Comparison of ENCODE assay signal across 20 cellular contexts in genomic region chr2:127421116-127421800, GRCh38. TPM values are rescaled to one million over a fixed set of nuclear protein-coding genes. Genes with fewer than 3 reads are reported as not detected.
DNase-seq lines count a peak whose midpoint lies in the region; ATAC-seq and TF ChIP-seq lines count a peak whose summit lies in the region.
"Had no signal": no experiment of that assay in that cellular context is flagged by ENCODE, and none has a peak within 500 bp of the region (broad histone marks: within the 10 kb centered on the region; RNA-seq: fewer than 3 reads in every experiment).

No MANE protein-coding gene starts in this region.

- no peaks in the 10 kb centered on the region for H3K9me3 Mint-ChIP-seq in natural killer cell treated with Interleukin-12 subunit alpha and Interleukin-12 subunit beta and Interleukin-15 and Interleukin-18, amount 100 ng/mL, for 72 hours
- H3K9me3 Mint-ChIP-seq in natural killer cell (no peaks in the 10 kb centered on the region), nephron progenitor cell (no peaks in the 10 kb centered on the region)
- H3K9me3 Mint-ChIP-seq: CD4-positive, alpha-beta memory T cell had no signal

- no peak overlapping the region for H3K27ac Mint-ChIP-seq in natural killer cell treated with Interleukin-12 subunit alpha and Interleukin-12 subunit beta and Interleukin-15 and Interleukin-18, amount 100 ng/mL, for 72 hours
- H3K27ac Mint-ChIP-seq in natural killer cell (no peak overlapping the region), nephron progenitor cell (no peak overlapping the region)
- H3K27ac Mint-ChIP-seq: CD4-positive, alpha-beta memory T cell had no signal

- H3K4me3 Mint-ChIP-seq in natural killer cell treated with Interleukin-12 subunit alpha and Interleukin-12 subunit beta and Interleukin-15 and Interleukin-18, amount 100 ng/mL, for 72 hours = no peak overlapping the region
- H3K4me3 Mint-ChIP-seq in natural killer cell (no peak overlapping the region), nephron progenitor cell (peak overlapping the region; percentile 42)

- CTCF ChIA-PET in RWPE1 (lab: Yijun Ruan, JAX) = no interaction called here

- POLR2A ChIA-PET in RWPE1 (lab: Yijun Ruan, JAX; ENCODE audit: low non-redundant PET) = no interaction called here

- no peak for ATAC-seq in natural killer cell treated with Interleukin-12 subunit alpha and Interleukin-12 subunit beta and Interleukin-15 and Interleukin-18, amount 100 ng/mL, for 72 hours
- no peak for ATAC-seq in natural killer cell
- no peak for ATAC-seq in HG03139 (IDR thresholded peaks at IDR 0.05; ENCODE audit: unreplicated experiment)
- ATAC-seq: Panc1 had no signal

- no peak for TF ChIP-seq CTCF in natural killer cell (IDR thresholded peaks at IDR 0.05)
- TF ChIP-seq CTCF in RWPE1 (conservative IDR thresholded peaks at IDR 0.05; ENCODE audit: low read depth) = no peak
- TF ChIP-seq CTCF in nephron progenitor cell (IDR thresholded peaks at IDR 0.05) = no peak

- peaks cover 11 to 17% of the 10 kb centered on the region in 2 donors for H3K4me1 Mint-ChIP-seq in natural killer cell treated with Interleukin-12 subunit alpha and Interleukin-12 subunit beta and Interleukin-15 and Interleukin-18, amount 100 ng/mL, for 72 hours (ENCODE audit: low read depth in 2 of 2)
- H3K4me1 Mint-ChIP-seq in natural killer cell (peaks cover 11 to 13% of the 10 kb centered on the region in 2 donors), nephron progenitor cell (peaks cover 22% of the 10 kb centered on the region)

- H3K36me3 Mint-ChIP-seq in natural killer cell treated with Interleukin-12 subunit alpha and Interleukin-12 subunit beta and Interleukin-15 and Interleukin-18, amount 100 ng/mL, for 72 hours = no peaks in the 10 kb centered on the region
- H3K36me3 Mint-ChIP-seq in natural killer cell (no peaks in the 10 kb centered on the region), nephron progenitor cell (ENCODE audit: low read depth) (no peaks in the 10 kb centered on the region)
- H3K36me3 Mint-ChIP-seq: CD4-positive, alpha-beta memory T cell had no signal

- peak overlapping the region; percentile 69 for H3K27ac ChIP-seq in RWPE1

- intact Hi-C loops in natural killer cell (cut with micrococcal nuclease) = no loop called here

- peaks cover 28 to 51% of the 10 kb centered on the region in 2 donors for H3K27me3 Mint-ChIP-seq in natural killer cell treated with Interleukin-12 subunit alpha and Interleukin-12 subunit beta and Interleukin-15 and Interleukin-18, amount 100 ng/mL, for 72 hours
- H3K27me3 Mint-ChIP-seq in natural killer cell (ENCODE audit: low read depth in 2 of 2) (peaks cover 35 to 63% of the 10 kb centered on the region in 2 donors), nephron progenitor cell (ENCODE audit: low read depth, poor library complexity) (peaks cover 81% of the 10 kb centered on the region)

- peak; percentile 48 for DNase-seq in natural killer cell treated with Interleukin-12 subunit alpha and Interleukin-12 subunit beta and Interleukin-15 and Interleukin-18, amount 100 ng/mL, for 72 hours (ENCODE audit: low spot score)
- no peak for DNase-seq in natural killer cell
- DNase-seq in RWPE1 (ENCODE audit: low spot score) = no peak
- DNase-seq in nephron progenitor cell = no peak
- no peak for DNase-seq in stimulated activated CD4-positive, alpha-beta T cell treated with anti-CD3 and anti-CD28 coated beads, Interleukin-2, amount 100 ng/mL, for 24 hours
- no peak for DNase-seq in ureter (ENCODE audit: low spot score)
- DNase-seq: ACHN; AML-193; CD4-positive, alpha-beta memory T cell; HCEC 1CT; KG1; NCI-H1048; NCI-H1436 treated with DMSO at 0.1 percent for 48 hours; NCI-H2029 treated with DMSO at 0.1 percent for 48 hours; NCI-H2171 treated with DMSO at 0.1 percent for 48 hours; NCI-H510A treated with DMSO at 0.1 percent for 48 hours; SHP77; SK-N-SH had no signal

RNA-seq across cellular contexts. Expression of gene PROC, which starts 3.0 kb away (rescaled TPM):
- not detected for total RNA-seq in natural killer cell treated with Interleukin-12 subunit alpha and Interleukin-12 subunit beta and Interleukin-15 and Interleukin-18, amount 100 ng/mL, for 72 hours
- total RNA-seq in natural killer cell (not detected), ureter (not detected)
- total RNA-seq: CD4-positive, alpha-beta memory T cell had no signal

RNA-seq across cellular contexts. Expression of gene MAP3K2, which starts 33.5 kb away (rescaled TPM):
- total RNA-seq in natural killer cell treated with Interleukin-12 subunit alpha and Interleukin-12 subunit beta and Interleukin-15 and Interleukin-18, amount 100 ng/mL, for 72 hours = 10 to 100 TPM; 59.0 to 64.6 TPM
- total RNA-seq in natural killer cell (100 to 1,000 TPM in 2 of 3 donors, 10 to 100 TPM in 1; 99.4 to 109 (median 106) TPM), ureter (73.2 TPM)
